ENCODE assay signal across 2 cellular contexts in genomic region chr6:25919657-25920056, GRCh38.
TF ChIP-seq lines count a peak whose summit lies in the region.

No MANE protein-coding gene starts in this region.

TF ChIP-seq in GM23338, 12 proteins besides CTCF, POLR2A, EP300 and RAD21:
- TF ChIP-seq POLR2AphosphoS5 (IDR thresholded peaks at IDR 0.05; ENCODE audit: low read depth) = no peak
- no peak for TF ChIP-seq ETS1 (IDR thresholded peaks at IDR 0.05)
- TF ChIP-seq STAT1 (IDR thresholded peaks at IDR 0.05; ENCODE audit: unreplicated experiment) = no peak
- TF ChIP-seq REST (IDR thresholded peaks at IDR 0.05; ENCODE audit: unreplicated experiment) = no peak
- TF ChIP-seq EZH2 (IDR thresholded peaks at IDR 0.05; ENCODE audit: low read depth, unreplicated experiment) = no peak
- TF ChIP-seq EZH2phosphoT487 (IDR thresholded peaks at IDR 0.05; ENCODE audit: unreplicated experiment) = no peak
- no peak for TF ChIP-seq ZNF462 (CRISPR knock-in tag; IDR thresholded peaks at IDR 0.05)
- no peak for TF ChIP-seq ZNF114 (CRISPR knock-in tag; IDR thresholded peaks at IDR 0.05)
- TF ChIP-seq CREB1 (CRISPR knock-in tag; IDR thresholded peaks at IDR 0.05; ENCODE audit: low read depth) = no peak
- no peak for TF ChIP-seq JUNB (IDR thresholded peaks at IDR 0.05; ENCODE audit: unreplicated experiment)
- no peak for TF ChIP-seq NANOG (IDR thresholded peaks at IDR 0.05; ENCODE audit: borderline replicate concordance)
- TF ChIP-seq ZNF331 (CRISPR knock-in tag; IDR thresholded peaks at IDR 0.05; ENCODE audit: low read depth) = no peak

TF ChIP-seq in K562, 482 proteins besides CTCF, POLR2A, EP300 and RAD21:
- no peak for TF ChIP-seq RBM39 (optimal IDR thresholded peaks at IDR 0.05; ENCODE audit: low read depth, low read length)
- no peak for TF ChIP-seq ZNF184 (CRISPR knock-in tag; IDR thresholded peaks at IDR 0.05)
- TF ChIP-seq ID3 (CRISPR knock-in tag; IDR thresholded peaks at IDR 0.05) = no peak
- no peak for TF ChIP-seq ID3 (tag; IDR thresholded peaks at IDR 0.05)
- no peak for TF ChIP-seq ZNF165 (CRISPR knock-in tag; IDR thresholded peaks at IDR 0.05; ENCODE audit: borderline replicate concordance)
- TF ChIP-seq AFF1 (IDR thresholded peaks at IDR 0.05; ENCODE audit: low read depth in 1 of 2, partially characterized antibody in 2 of 2) = no peak
- no peak for TF ChIP-seq NFATC3 (IDR thresholded peaks at IDR 0.05)
- no peak for TF ChIP-seq SAFB (IDR thresholded peaks at IDR 0.05; ENCODE audit: borderline replicate concordance, low read depth, low read length)
- no peak for TF ChIP-seq ZNF140 (CRISPR knock-in tag; IDR thresholded peaks at IDR 0.05)
- TF ChIP-seq CBFA2T3 (IDR thresholded peaks at IDR 0.05) = no peak
- TF ChIP-seq EWSR1 (IDR thresholded peaks at IDR 0.05; ENCODE audit: borderline replicate concordance, low read depth, partially characterized antibody) = no peak
- no peak for TF ChIP-seq CEBPB (tag; IDR thresholded peaks at IDR 0.05)
- no peak for TF ChIP-seq GMEB1 (CRISPR knock-in tag; IDR thresholded peaks at IDR 0.05)
- no peak for TF ChIP-seq ILK (tag; IDR thresholded peaks at IDR 0.05; ENCODE audit: borderline replicate concordance, low read depth)
- TF ChIP-seq TAL1 (IDR thresholded peaks at IDR 0.05) = no peak
- TF ChIP-seq SUPT5H (IDR thresholded peaks at IDR 0.05) = no peak
- no peak for TF ChIP-seq MGA (IDR thresholded peaks at IDR 0.05)
TF ChIP-seq in K562: peak in this region for 0.
